Comparison of ENCODE assay signal across 12 cellular contexts in the genomic region with DNA sequence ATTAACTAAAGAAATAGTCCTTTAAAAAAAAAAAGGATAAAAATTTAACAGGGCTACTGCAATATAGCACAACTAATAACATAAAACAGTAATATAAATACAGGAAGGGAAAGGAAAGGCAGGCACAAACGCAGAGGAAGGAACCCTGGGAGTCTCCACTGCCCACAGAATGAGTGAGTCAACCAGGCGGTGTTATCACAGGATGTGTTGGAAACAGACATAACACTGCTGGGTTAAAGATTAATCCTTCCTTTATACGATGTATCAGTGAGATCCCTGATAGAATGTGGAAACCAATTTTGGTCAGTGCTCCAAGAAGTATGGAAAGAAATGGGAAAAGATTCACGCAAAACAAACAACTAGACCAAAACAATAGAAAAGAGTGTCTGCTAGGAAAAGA. TPM values are rescaled to one million over a fixed set of nuclear protein-coding genes. Genes with fewer than 3 reads are reported as not detected.
DNase-seq lines count a peak whose midpoint lies in the region; ATAC-seq and TF ChIP-seq lines count a peak whose summit lies in the region.
"Had no signal": no experiment of that assay in that cellular context is flagged by ENCODE, and none has a peak within 500 bp of the region (broad histone marks: within the 10 kb centered on the region; RNA-seq: fewer than 3 reads in every experiment).

No MANE protein-coding gene starts in this region.

- peaks cover 0 to 3% of the 10 kb centered on the region in 2 donors for H3K36me3 Mint-ChIP-seq in stimulated activated naive B cell treated with anti-CD40 and anti-IgM and Interleukin-4, amounts not matched to agents 10 μg/mL and 1 μg/mL and 100 μg/mL, for 72 hours
- no peaks in the 10 kb centered on the region for H3K36me3 Mint-ChIP-seq in effector memory CD8-positive, alpha-beta T cell (ENCODE audit: insufficient read depth)

- H3K36me3 ChIP-seq in right lobe of liver: no peaks in the 10 kb centered on the region

- 25% methylated on average over 4 of the region's 4 CpGs for WGBS in right lobe of liver (ENCODE audit: insufficient coverage, low coverage, low lambda C conversion rate, missing lambda C conversion rate)

- no peaks in the 10 kb centered on the region for H3K4me1 Mint-ChIP-seq in stimulated activated naive B cell treated with anti-CD40 and anti-IgM and Interleukin-4, amounts not matched to agents 10 μg/mL and 1 μg/mL and 100 μg/mL, for 72 hours
- H3K4me1 Mint-ChIP-seq in effector memory CD8-positive, alpha-beta T cell (ENCODE audit: low read depth in 2 of 2): no peaks in the 10 kb centered on the region
- H3K4me1 Mint-ChIP-seq: activated CD4-positive, alpha-beta T cell treated with anti-CD3 and anti-CD28 coated beads for 36 hours had no signal

- intact Hi-C loops in right lobe of liver (cut with DNase I): no loop called here

- peaks cover 0 to 15% (median 8%) of the 10 kb centered on the region in 4 donors for H3K4me1 ChIP-seq in right lobe of liver

- DNase-seq in ACHN (peak; percentile 99), HuH-7 (ENCODE audit: low spot score) (peak; percentile 38), brain pericyte (ENCODE audit: low read depth, low spot score) (peak; percentile 39), right lobe of liver (peak in 2 of 3 donors; percentile 52 to 54), cerebellar cortex (ENCODE audit: low spot score) (no peak)
- no peak for DNase-seq in stimulated activated naive B cell treated with anti-CD40 and anti-IgM and Interleukin-4, amounts not matched to agents 10 μg/mL and 1 μg/mL and 100 μg/mL, for 72 hours
- DNase-seq in stimulated activated CD4-positive, alpha-beta T cell treated with anti-CD3 and anti-CD28 coated beads, Interleukin-4, amount 100 ng/mL, for 24 hours: no peak
- DNase-seq in effector memory CD8-positive, alpha-beta T cell: no peak
- DNase-seq: activated CD4-positive, alpha-beta T cell treated with anti-CD3 and anti-CD28 coated beads for 36 hours; anterior cingulate cortex; NCI-H524 had no signal

- in situ Hi-C loops in ACHN (cut with HindIII; ENCODE audit: low pct_ligation_motif_present, low pct_unique_long_range_greater_than_20kb, low sequenced_read_pairs): no loop called here

- no peaks in the 10 kb centered on the region for H3K9me3 Mint-ChIP-seq in stimulated activated naive B cell treated with anti-CD40 and anti-IgM and Interleukin-4, amounts not matched to agents 10 μg/mL and 1 μg/mL and 100 μg/mL, for 72 hours
- H3K9me3 Mint-ChIP-seq in effector memory CD8-positive, alpha-beta T cell: no peaks in the 10 kb centered on the region

- no peak overlapping the region for H3K27ac Mint-ChIP-seq in stimulated activated naive B cell treated with anti-CD40 and anti-IgM and Interleukin-4, amounts not matched to agents 10 μg/mL and 1 μg/mL and 100 μg/mL, for 72 hours
- no peak overlapping the region for H3K27ac Mint-ChIP-seq in effector memory CD8-positive, alpha-beta T cell
- H3K27ac Mint-ChIP-seq: activated CD4-positive, alpha-beta T cell treated with anti-CD3 and anti-CD28 coated beads for 36 hours had no signal

- H3K4me3 Mint-ChIP-seq in stimulated activated naive B cell treated with anti-CD40 and anti-IgM and Interleukin-4, amounts not matched to agents 10 μg/mL and 1 μg/mL and 100 μg/mL, for 72 hours: no peak overlapping the region
- H3K4me3 Mint-ChIP-seq in effector memory CD8-positive, alpha-beta T cell: no peak overlapping the region
- H3K4me3 Mint-ChIP-seq: activated CD4-positive, alpha-beta T cell treated with anti-CD3 and anti-CD28 coated beads for 36 hours; CD14-positive monocyte had no signal

- no peaks in the 10 kb centered on the region for H3K27me3 ChIP-seq in right lobe of liver

- H3K27me3 Mint-ChIP-seq in stimulated activated naive B cell treated with anti-CD40 and anti-IgM and Interleukin-4, amounts not matched to agents 10 μg/mL and 1 μg/mL and 100 μg/mL, for 72 hours: no peaks in the 10 kb centered on the region
- peaks cover 17 to 18% of the 10 kb centered on the region in 2 donors for H3K27me3 Mint-ChIP-seq in effector memory CD8-positive, alpha-beta T cell
- H3K27me3 Mint-ChIP-seq: activated CD4-positive, alpha-beta T cell treated with anti-CD3 and anti-CD28 coated beads for 36 hours had no signal

- no peak for TF ChIP-seq CTCF in right lobe of liver (IDR thresholded peaks at IDR 0.05)

- H3K27ac ChIP-seq in right lobe of liver: peak overlapping the region in 1 of 3 donors; percentile 49

- peak; percentile 97 to 99 (median 98) for ATAC-seq in right lobe of liver
- no peak for ATAC-seq in stimulated activated naive B cell treated with anti-CD40 and anti-IgM and Interleukin-4, amounts not matched to agents 10 μg/mL and 1 μg/mL and 100 μg/mL, for 72 hours (replicated peaks)
- no peak for ATAC-seq in effector memory CD8-positive, alpha-beta T cell (replicated peaks)
- ATAC-seq: activated CD4-positive, alpha-beta T cell treated with anti-CD3 and anti-CD28 coated beads for 36 hours had no signal

- no peak overlapping the region for H3K4me3 ChIP-seq in right lobe of liver

- no peaks in the 10 kb centered on the region for H3K9me3 ChIP-seq in right lobe of liver

- TF ChIP-seq POLR2A in right lobe of liver (IDR thresholded peaks at IDR 0.05): no peak

RNA-seq across cellular contexts. Expression of a gene that starts 47.9 kb away (rescaled TPM):
- 1 to 10 TPM; 3.5 to 7.8 (median 5.1) TPM for total RNA-seq in right lobe of liver

RNA-seq across cellular contexts. Expression of a gene that starts 48.2 kb away (rescaled TPM):
- total RNA-seq in right lobe of liver: 10 to 100 TPM; 23.5 to 34.2 (median 28.9) TPM

Comparison
In these comparisons a context has a peak if more than half of its experiments do, and no peak if none do; other contexts are left out.
1. DNase-seq: peak in ACHN (single experiment), HuH-7 (single experiment), brain pericyte (single experiment) and right lobe of liver (2 of 3); none in stimulated activated naive B cell treated with anti-CD40 and anti-IgM and Interleukin-4, amounts not matched to agents 10 μg/mL and 1 μg/mL and 100 μg/mL, for 72 hours (single experiment), stimulated activated CD4-positive, alpha-beta T cell treated with anti-CD3 and anti-CD28 coated beads, Interleukin-4, amount 100 ng/mL, for 24 hours (single experiment), cerebellar cortex (single experiment) and effector memory CD8-positive, alpha-beta T cell (0 of 3).
2. ATAC-seq: peak in right lobe of liver (4 of 4); none in stimulated activated naive B cell treated with anti-CD40 and anti-IgM and Interleukin-4, amounts not matched to agents 10 μg/mL and 1 μg/mL and 100 μg/mL, for 72 hours (0 of 2) and effector memory CD8-positive, alpha-beta T cell (single experiment).